Comparison of ENCODE assay signal across 13 cellular contexts in the genomic region with DNA sequence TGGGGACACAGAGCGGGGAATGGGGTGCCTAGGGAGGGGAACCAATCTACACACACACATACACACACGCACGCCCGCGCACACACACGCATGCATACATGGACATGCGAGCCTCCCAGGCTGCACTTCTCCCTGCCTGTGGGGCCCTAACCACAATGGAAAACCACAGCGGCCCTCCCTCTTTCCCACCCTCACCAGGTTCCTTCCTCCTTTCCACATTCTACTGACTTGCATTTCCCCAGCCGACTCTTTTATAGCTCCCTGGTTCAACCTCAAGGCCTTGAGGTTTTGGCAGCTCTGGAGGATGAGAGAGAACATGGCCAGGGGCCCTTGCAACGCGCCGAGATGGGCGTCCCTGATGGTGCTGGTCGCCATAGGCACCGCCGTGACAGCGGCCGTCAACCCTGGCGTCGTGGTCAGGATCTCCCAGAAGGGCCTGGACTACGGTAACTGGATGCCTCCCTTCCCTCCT. TPM values are rescaled to one million over a fixed set of nuclear protein-coding genes. Genes with fewer than 3 reads are reported as not detected.
A peak's percentile ranks its signal among the peaks of the same experiment; 100 is the strongest.
DNase-seq lines count a peak whose midpoint lies in the region; ATAC-seq and TF ChIP-seq lines count a peak whose summit lies in the region.
"Had no signal": no experiment of that assay in that cellular context is flagged by ENCODE, and none has a peak within 500 bp of the region (broad histone marks: within the 10 kb centered on the region; RNA-seq: fewer than 3 reads in every experiment).

Gene BPI (plus strand): TSS at position 249 of the 472 bp plus-strand sequence. CDS start 68 bp downstream, at position 317.

- intact Hi-C loops in heart right ventricle (cut with DNase I): no loop called here

- H3K9me3 ChIP-seq in heart right ventricle: peaks cover 0 to 3% (median 0%) of the 10 kb centered on the region in 11 donors

- TF ChIP-seq CTCF in heart right ventricle (IDR thresholded peaks at IDR 0.05): no peak

- peaks cover 0 to 45% (median 3%) of the 10 kb centered on the region in 9 donors for H3K4me1 ChIP-seq in heart right ventricle

- no peak within 1 kb of the TSS for H3K27ac Mint-ChIP-seq in stimulated activated naive B cell treated with anti-CD40 and anti-IgM and Interleukin-4, amounts not matched to agents 10 μg/mL and 1 μg/mL and 100 μg/mL, for 72 hours

- peak within 1 kb of the TSS in 1 of 10 donors; percentile 9 for H3K4me3 ChIP-seq in heart right ventricle

- 80 to 84% methylated on average over 21 of the region's 21 CpGs for WGBS in heart right ventricle, 2 donors

- peaks cover 46 to 58% of the 10 kb centered on the region in 2 donors for H3K27me3 Mint-ChIP-seq in stimulated activated naive B cell treated with anti-CD40 and anti-IgM and Interleukin-4, amounts not matched to agents 10 μg/mL and 1 μg/mL and 100 μg/mL, for 72 hours

- H3K9me3 Mint-ChIP-seq in stimulated activated naive B cell treated with anti-CD40 and anti-IgM and Interleukin-4, amounts not matched to agents 10 μg/mL and 1 μg/mL and 100 μg/mL, for 72 hours: no peaks in the 10 kb centered on the region

- H3K4me1 Mint-ChIP-seq in stimulated activated naive B cell treated with anti-CD40 and anti-IgM and Interleukin-4, amounts not matched to agents 10 μg/mL and 1 μg/mL and 100 μg/mL, for 72 hours: peaks cover 13 to 14% of the 10 kb centered on the region in 2 donors

- H3K36me3 Mint-ChIP-seq in stimulated activated naive B cell treated with anti-CD40 and anti-IgM and Interleukin-4, amounts not matched to agents 10 μg/mL and 1 μg/mL and 100 μg/mL, for 72 hours: no peaks in the 10 kb centered on the region

- ATAC-seq in heart right ventricle: peak in 6 of 8 donors; percentile 15 to 63 (median 32)
- peak; percentile 57 to 63 for ATAC-seq in stimulated activated naive B cell treated with anti-CD40 and anti-IgM and Interleukin-4, amounts not matched to agents 10 μg/mL and 1 μg/mL and 100 μg/mL, for 72 hours (replicated peaks)
- no peak for ATAC-seq in GM19467 (IDR thresholded peaks at IDR 0.05; ENCODE audit: unreplicated experiment)
- ATAC-seq in HG02885 (IDR thresholded peaks at IDR 0.05; ENCODE audit: poor library complexity, unreplicated experiment): no peak

- H3K4me3 Mint-ChIP-seq in stimulated activated naive B cell treated with anti-CD40 and anti-IgM and Interleukin-4, amounts not matched to agents 10 μg/mL and 1 μg/mL and 100 μg/mL, for 72 hours: no peak within 1 kb of the TSS

- DNase-seq in activated CD4-positive, alpha-beta T cell treated with anti-CD3 and anti-CD28 coated beads, Interleukin-2, amount 50 U/mL, for 48 hours: peak; percentile 7 to 20
- no peak for DNase-seq in activated CD4-positive, alpha-beta T cell treated with anti-CD3 and anti-CD28 coated beads, Interleukin-2, amount 50 U/mL, for 1 hour
- DNase-seq in SKM-1 treated with dmso at 0.1 percent for 144 hours (lab: John Stamatoyannopoulos, UW; ENCODE audit: unreplicated experiment) (peak; percentile 99), heart right ventricle (no peak), GM19240 (ENCODE audit: insufficient read length, low spot score) (no peak)
- DNase-seq in stimulated activated naive B cell treated with anti-CD40 and anti-IgM and Interleukin-4, amounts not matched to agents 10 μg/mL and 1 μg/mL and 100 μg/mL, for 72 hours: no peak
- DNase-seq: activated naive CD4-positive, alpha-beta T cell treated with Interleukin-2 at 50 U/mL for 16 hours; NCI-H526; occipital lobe had no signal

- no peak within 1 kb of the TSS for H3K27ac ChIP-seq in heart right ventricle
- H3K27ac ChIP-seq: VCaP had no signal

- H3K27me3 ChIP-seq in heart right ventricle: peaks cover 0 to 54% (median 11%) of the 10 kb centered on the region in 7 donors

- H3K36me3 ChIP-seq in heart right ventricle: no peaks in the 10 kb centered on the region

RNA-seq across cellular contexts. Expression of gene BPI, which starts in this region (rescaled TPM):
- 1 to 10 TPM in 1 of 10 donors, under 1 TPM in 3, not detected in 6; 0.15 to 1.6 (median 0.18) TPM for total RNA-seq in heart right ventricle
- polyA plus RNA-seq in heart right ventricle: under 1 TPM in 1 of 2 donors, not detected in 1; 0.01 TPM
- total RNA-seq: A673, occipital lobe had no signal

Comparison
In these comparisons a context has a peak if more than half of its experiments do, and no peak if none do; other contexts are left out.
1. DNase-seq: peak in activated CD4-positive, alpha-beta T cell treated with anti-CD3 and anti-CD28 coated beads, Interleukin-2, amount 50 U/mL, for 48 hours (2 of 2) and SKM-1 treated with dmso at 0.1 percent for 144 hours (single experiment); none in activated CD4-positive, alpha-beta T cell treated with anti-CD3 and anti-CD28 coated beads, Interleukin-2, amount 50 U/mL, for 1 hour (single experiment), heart right ventricle (0 of 2), stimulated activated naive B cell treated with anti-CD40 and anti-IgM and Interleukin-4, amounts not matched to agents 10 μg/mL and 1 μg/mL and 100 μg/mL, for 72 hours (single experiment) and GM19240 (single experiment).
2. ATAC-seq: peak in heart right ventricle (6 of 8) and stimulated activated naive B cell treated with anti-CD40 and anti-IgM and Interleukin-4, amounts not matched to agents 10 μg/mL and 1 μg/mL and 100 μg/mL, for 72 hours (2 of 2); none in GM19467 (single experiment) and HG02885 (single experiment).